ENCODE assay signal across 11 cellular contexts in the genomic region with DNA sequence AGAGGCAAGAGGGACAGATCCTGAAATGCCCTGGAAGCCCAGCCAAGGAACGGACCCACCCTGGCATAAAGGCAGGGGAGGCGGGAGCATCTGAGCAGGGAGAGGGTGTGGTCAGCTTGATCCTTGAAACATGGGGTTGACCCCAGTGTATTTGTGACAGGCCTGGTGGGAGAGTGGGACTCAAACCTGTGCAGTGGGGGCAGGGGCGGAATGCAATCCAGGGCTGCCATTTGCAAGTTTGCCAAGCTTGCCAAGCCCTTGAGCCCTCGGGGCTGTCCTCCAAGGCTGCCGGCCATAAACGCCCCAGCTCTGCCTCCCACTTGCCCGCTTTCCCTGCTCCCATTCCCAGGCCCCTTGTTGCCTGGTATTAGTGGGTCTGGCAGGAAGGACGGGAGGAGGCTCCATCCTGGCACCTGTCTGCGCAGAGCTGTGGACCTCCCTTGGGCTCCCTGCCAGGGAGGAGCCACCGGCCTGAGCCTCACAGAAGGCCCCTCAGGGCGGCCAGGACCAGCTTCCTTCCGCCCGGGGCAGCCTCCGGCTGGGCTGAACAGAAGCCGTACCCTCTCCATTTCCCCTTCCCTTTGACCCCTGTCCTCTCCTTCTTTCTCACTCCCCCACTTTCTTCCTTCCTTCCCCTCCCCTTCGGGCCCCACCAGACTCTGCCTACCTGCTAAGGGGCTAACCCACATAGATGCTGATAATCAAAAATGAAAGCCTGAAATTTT. TPM values are rescaled to one million over a fixed set of nuclear protein-coding genes. Genes with fewer than 3 reads are reported as not detected.
DNase-seq lines count a peak whose midpoint lies in the region; ATAC-seq and TF ChIP-seq lines count a peak whose summit lies in the region.
"Had no signal": no experiment of that assay in that cellular context is flagged by ENCODE, and none has a peak within 500 bp of the region (broad histone marks: within the 10 kb centered on the region; RNA-seq: fewer than 3 reads in every experiment).

No MANE protein-coding gene starts in this region.

- 70% methylated on average over 16 of the region's 16 CpGs for WGBS in esophagus, 2 donors

- H3K4me3 ChIP-seq in esophagus (ENCODE audit: low read depth in 1 of 2, low read length in 2 of 2): peak overlapping the region; percentile 32 to 49

- peaks cover 9 to 32% of the 10 kb centered on the region in 2 donors for H3K4me1 ChIP-seq in esophagus (ENCODE audit: control insufficient read depth in 2 of 2, insufficient read depth in 2 of 2, low read length in 1 of 2)

- intact Hi-C loops in activated naive CD4-positive, alpha-beta T cell treated with anti-CD3 and anti-CD28 coated beads for 36 hours (cut with micrococcal nuclease): no loop called here

- H3K36me3 Mint-ChIP-seq in activated naive CD4-positive, alpha-beta T cell treated with anti-CD3 and anti-CD28 coated beads for 36 hours (ENCODE audit: low read depth): peaks cover 2% of the 10 kb centered on the region
- H3K36me3 Mint-ChIP-seq in T-helper 17 cell (ENCODE audit: low read depth) (no peaks in the 10 kb centered on the region), type B pancreatic cell (peaks cover 8% of the 10 kb centered on the region)

- H3K27ac Mint-ChIP-seq in activated naive CD4-positive, alpha-beta T cell treated with anti-CD3 and anti-CD28 coated beads for 36 hours: peak overlapping the region; percentile 96
- H3K27ac Mint-ChIP-seq in T-helper 17 cell (peak overlapping the region; percentile 100), type B pancreatic cell (peak overlapping the region; percentile 99)
- H3K27ac Mint-ChIP-seq: B cell had no signal

- H3K4me1 Mint-ChIP-seq in activated naive CD4-positive, alpha-beta T cell treated with anti-CD3 and anti-CD28 coated beads for 36 hours (ENCODE audit: low read depth): peaks cover 84% of the 10 kb centered on the region
- H3K4me1 Mint-ChIP-seq in T-helper 17 cell: peaks cover 63% of the 10 kb centered on the region
- H3K4me1 Mint-ChIP-seq in type B pancreatic cell (ENCODE audit: unreplicated experiment): peaks cover 31% of the 10 kb centered on the region

- TF ChIP-seq CTCF in type B pancreatic cell (conservative IDR thresholded peaks at IDR 0.05): no peak

- H3K9me3 ChIP-seq in T-helper 17 cell (ENCODE audit: control insufficient read depth, low read length, poor library complexity, severe bottlenecking): no peaks in the 10 kb centered on the region
- peaks cover 0 to 2% of the 10 kb centered on the region in 2 donors for H3K9me3 ChIP-seq in esophagus (ENCODE audit: control insufficient read depth in 2 of 2, insufficient read depth in 1 of 2, low read depth in 1 of 2, low read length in 1 of 2)
- H3K9me3 ChIP-seq: heart right ventricle had no signal

- CTCF ChIA-PET in activated naive CD4-positive, alpha-beta T cell treated with anti-CD3 and anti-CD28 coated beads for 36 hours (lab: Charles Lee): interaction anchor here (0.6 to 4.1 kb wide), 5 partner anchors 10 to 56 kb away, joined by 3 to 25 read pairs (median 4); no protein-coding TSS in a partner anchor

- peak overlapping the region; percentile 68 for H3K4me3 Mint-ChIP-seq in activated naive CD4-positive, alpha-beta T cell treated with anti-CD3 and anti-CD28 coated beads for 36 hours
- H3K4me3 Mint-ChIP-seq in T-helper 17 cell: peak overlapping the region; percentile 80
- peak overlapping the region; percentile 70 for H3K4me3 Mint-ChIP-seq in type B pancreatic cell
- H3K4me3 Mint-ChIP-seq: B cell had no signal

- peak; percentile 23 for ATAC-seq in T-helper 17 cell

- no peaks in the 10 kb centered on the region for H3K36me3 ChIP-seq in esophagus (ENCODE audit: control insufficient read depth in 2 of 2, insufficient read depth in 2 of 2, low read length in 1 of 2)

- H3K9me3 Mint-ChIP-seq in activated naive CD4-positive, alpha-beta T cell treated with anti-CD3 and anti-CD28 coated beads for 36 hours: no peaks in the 10 kb centered on the region
- no peaks in the 10 kb centered on the region for H3K9me3 Mint-ChIP-seq in type B pancreatic cell

- H3K27me3 Mint-ChIP-seq in activated naive CD4-positive, alpha-beta T cell treated with anti-CD3 and anti-CD28 coated beads for 36 hours (ENCODE audit: low read depth): no peaks in the 10 kb centered on the region
- H3K27me3 Mint-ChIP-seq in T-helper 17 cell: no peaks in the 10 kb centered on the region
- H3K27me3 Mint-ChIP-seq in type B pancreatic cell: no peaks in the 10 kb centered on the region
- H3K27me3 Mint-ChIP-seq: B cell had no signal

- DNase-seq in activated naive CD4-positive, alpha-beta T cell treated with anti-CD3 and anti-CD28 coated beads for 36 hours: peak; percentile 54
- no peak for DNase-seq in activated naive CD4-positive, alpha-beta T cell (lab: John Stamatoyannopoulos, UW)
- no peak for DNase-seq in T-helper 17 cell
- no peak for DNase-seq in type B pancreatic cell (ENCODE audit: extremely low spot score, unreplicated experiment)
- DNase-seq in SIG-M5 (lab: John Stamatoyannopoulos, UW): no peak
- no peak for DNase-seq in NCI-H345 treated with DMSO at 0.1 percent for 48 hours (lab: John Stamatoyannopoulos, UW; ENCODE audit: unreplicated experiment)
- DNase-seq in COR-L47 (lab: John Stamatoyannopoulos, UW): no peak
- DNase-seq: heart right ventricle; stimulated activated CD8-positive, alpha-beta memory T cell treated with anti-CD3 and anti-CD28 coated beads, Interleukin-4, amount 100 ng/mL, for 48 hours had no signal

- peak overlapping the region in 1 of 2 donors; percentile 84 for H3K27ac ChIP-seq in esophagus (ENCODE audit: low read depth in 2 of 2, low read length in 1 of 2)

- H3K27me3 ChIP-seq in esophagus (ENCODE audit: control insufficient read depth in 1 of 2, insufficient read depth in 2 of 2, low read length in 2 of 2): no peaks in the 10 kb centered on the region
- H3K27me3 ChIP-seq: heart right ventricle had no signal

RNA-seq across cellular contexts. Expression of a gene that starts 0.7 kb away (rescaled TPM):
- total RNA-seq in activated naive CD4-positive, alpha-beta T cell treated with anti-CD3 and anti-CD28 coated beads for 36 hours: 10 to 100 TPM in 1 of 2 experiments, 1 to 10 TPM in 1; 8.5 to 10.0 TPM
- total RNA-seq in T-helper 17 cell: 1 to 10 TPM; 2.1 to 3.8 TPM
- 100 to 1,000 TPM in 1 of 2 donors, 10 to 100 TPM in 1; 60.0 to 290 TPM for polyA plus RNA-seq in esophagus
- 58.9 and 80.8 TPM in 2 replicates for total RNA-seq in type B pancreatic cell (ENCODE audit: low replicate concordance)
- total RNA-seq: B cell had no signal

RNA-seq across cellular contexts. Expression of a gene that starts 15.3 kb away (rescaled TPM):
- total RNA-seq in activated naive CD4-positive, alpha-beta T cell treated with anti-CD3 and anti-CD28 coated beads for 36 hours: 10 to 100 TPM; 37.0 to 38.6 TPM
- total RNA-seq in T-helper 17 cell (10 to 100 TPM; 29.3 to 33.0 TPM), type B pancreatic cell (ENCODE audit: low replicate concordance) (61.3 and 73.0 TPM in 2 replicates)
- polyA plus RNA-seq in esophagus: 10 to 100 TPM; 47.1 to 54.9 TPM

RNA-seq across cellular contexts. Expression of a gene that starts 21.6 kb away (rescaled TPM):
- 10 to 100 TPM; 11.0 to 11.8 TPM for total RNA-seq in activated naive CD4-positive, alpha-beta T cell treated with anti-CD3 and anti-CD28 coated beads for 36 hours
- total RNA-seq in T-helper 17 cell: 10 to 100 TPM; 19.2 to 20.8 TPM
- polyA plus RNA-seq in esophagus: 1 to 10 TPM; 5.4 to 9.9 TPM
- 19.1 and 21.4 TPM in 2 replicates for total RNA-seq in type B pancreatic cell (ENCODE audit: low replicate concordance)

RNA-seq across cellular contexts. Expression of a gene that starts 53.9 kb away (rescaled TPM):
- total RNA-seq in activated naive CD4-positive, alpha-beta T cell treated with anti-CD3 and anti-CD28 coated beads for 36 hours: 100 to 1,000 TPM; 150 to 151 TPM
- 100 to 1,000 TPM; 158 to 163 TPM for total RNA-seq in T-helper 17 cell
- polyA plus RNA-seq in esophagus: 100 to 1,000 TPM; 138 to 236 TPM
- total RNA-seq in type B pancreatic cell (ENCODE audit: low replicate concordance): 234 and 293 TPM in 2 replicates
